ENCODE assay signal across 10 cellular contexts in genomic region chr5:159096555-159097460, GRCh38. TPM values are rescaled to one million over a fixed set of nuclear protein-coding genes. Genes with fewer than 3 reads are reported as not detected.
A peak's percentile ranks its signal among the peaks of the same experiment; 100 is the strongest.
DNase-seq lines count a peak whose midpoint lies in the region; ATAC-seq and TF ChIP-seq lines count a peak whose summit lies in the region.
"Had no signal": no experiment of that assay in that cellular context is flagged by ENCODE, and none has a peak within 500 bp of the region (broad histone marks: within the 10 kb centered on the region; RNA-seq: fewer than 3 reads in every experiment).

No MANE protein-coding gene starts in this region.

- in situ Hi-C loops in IMR-90 (cut with MboI; ENCODE audit: low sequenced_read_pairs) = no loop called here

- H3K36me3 Mint-ChIP-seq in effector memory CD8-positive, alpha-beta T cell (ENCODE audit: insufficient read depth) = peaks cover 22% of the 10 kb centered on the region

- peak overlapping the region; percentile 87 for H2AFZ ChIP-seq in IMR-90 (replicated peaks; ENCODE audit: low read length, poor library complexity)
- H2AFZ ChIP-seq in osteoblast (ENCODE audit: low read length) = peak overlapping the region; percentile 42

- peak overlapping the region; percentile 61; the same call in 1 of the 2 replicates for H3K23ac ChIP-seq in IMR-90 (ENCODE audit: low read depth, low read length)

- peak overlapping the region; percentile 40 for H3K4ac ChIP-seq in IMR-90 (ENCODE audit: low read depth, low read length)

- H3K36me3 ChIP-seq in BJ (ENCODE audit: control insufficient read depth, insufficient read depth, low read length) (no peaks in the 10 kb centered on the region), IMR-90 (ENCODE audit: control insufficient read depth, insufficient read depth, low read length) (no peaks in the 10 kb centered on the region), osteoblast (ENCODE audit: insufficient read depth, low read length) (peaks cover 12% of the 10 kb centered on the region), A673 (ENCODE audit: insufficient read depth, low read length, poor library complexity, severe bottlenecking) (no peaks in the 10 kb centered on the region)

- no peak for TF ChIP-seq POLR2A in IMR-90 (IDR thresholded peaks at IDR 0.05; ENCODE audit: low read depth, low read length)

- peaks cover 2% of the 10 kb centered on the region for H3K4me1 ChIP-seq in IMR-90 (ENCODE audit: control insufficient read depth, insufficient read depth, low read length)
- H3K4me1 ChIP-seq in osteoblast (ENCODE audit: insufficient read depth, low read length) = peaks cover 51% of the 10 kb centered on the region
- H3K4me1 ChIP-seq in A673 (ENCODE audit: insufficient read depth, low read length, poor library complexity, severe bottlenecking) = peaks cover 13% of the 10 kb centered on the region

- H3K18ac ChIP-seq in IMR-90 (ENCODE audit: low read depth, low read length) = no peak overlapping the region

- DNase-seq in BJ (ENCODE audit: low read depth) = no peak
- DNase-seq in IMR-90 = no peak
- no peak for DNase-seq in effector memory CD8-positive, alpha-beta T cell
- DNase-seq in osteoblast (ENCODE audit: insufficient read length, low spot score, missing footprints) = peak; percentile 82
- no peak for DNase-seq in GDM1 (lab: John Stamatoyannopoulos, UW)
- DNase-seq in NCI-H2196 treated with DMSO at 0.1 percent for 48 hours (lab: John Stamatoyannopoulos, UW; ENCODE audit: unreplicated experiment) = no peak
- no peak for DNase-seq in A673 (ENCODE audit: low spot score)
- DNase-seq in NCI-H128 (lab: John Stamatoyannopoulos, UW; ENCODE audit: unreplicated experiment) = no peak
- DNase-seq: activated CD4-positive, alpha-beta T cell treated with anti-CD3 and anti-CD28 coated beads, Interleukin-2, amount 50 U/mL, for 4 hours; NCI-H1694 treated with DMSO at 0.1 percent for 48 hours had no signal

- no peak overlapping the region for H3K14ac ChIP-seq in IMR-90 (replicated peaks; ENCODE audit: low read depth, low read length)

- H2BK15ac ChIP-seq in IMR-90 (ENCODE audit: low read depth, low read length) = no peak overlapping the region

- H3K4me3 ChIP-seq in BJ (ENCODE audit: low read depth, low read length) = peak overlapping the region; percentile 61
- H3K4me3 ChIP-seq in IMR-90 (ENCODE audit: insufficient read depth, low read depth, low read length) = no peak overlapping the region
- peak overlapping the region; percentile 99 for H3K4me3 ChIP-seq in osteoblast (ENCODE audit: insufficient read depth, low read length)
- no peak overlapping the region for H3K4me3 ChIP-seq in A673 (ENCODE audit: low read depth, low read length, poor library complexity, severe bottlenecking)

- H4K20me1 ChIP-seq in IMR-90 (ENCODE audit: insufficient read depth, low read length) (no peaks in the 10 kb centered on the region), osteoblast (ENCODE audit: insufficient read depth, low read length) (no peaks in the 10 kb centered on the region)

- H3K9me3 ChIP-seq in IMR-90 (ENCODE audit: control insufficient read depth, insufficient read depth, low read length) (no peaks in the 10 kb centered on the region), osteoblast (ENCODE audit: low read depth, low read length) (no peaks in the 10 kb centered on the region), A673 (ENCODE audit: low read depth, low read length, poor library complexity, severe bottlenecking) (no peaks in the 10 kb centered on the region)

- H2BK5ac ChIP-seq in IMR-90 (ENCODE audit: low read depth, low read length, poor library complexity, severe bottlenecking) = no peak overlapping the region

- CTCF ChIA-PET in BJ (lab: Yijun Ruan, JAX) = no interaction called here
- CTCF ChIA-PET in IMR-90 (lab: Yijun Ruan, JAX) = no interaction called here
- CTCF ChIA-PET in A673 (lab: Charles Lee) = no interaction called here

- intact Hi-C loops in IMR-90 (cut with micrococcal nuclease) = no loop called here
- intact Hi-C loops in A673 (cut with micrococcal nuclease; ENCODE audit: unreplicated experiment) = no loop called here

- peaks cover 45 to 77% of the 10 kb centered on the region in 2 donors for H3K27me3 Mint-ChIP-seq in effector memory CD8-positive, alpha-beta T cell

- H3K27ac Mint-ChIP-seq in effector memory CD8-positive, alpha-beta T cell = no peak overlapping the region

- peaks cover 80% of the 10 kb centered on the region for H3K79me2 ChIP-seq in osteoblast (ENCODE audit: insufficient read depth, low read length)

- no peak overlapping the region for H2AK5ac ChIP-seq in IMR-90 (ENCODE audit: low read depth, low read length)

- no peak overlapping the region for H4K5ac ChIP-seq in IMR-90 (ENCODE audit: low read depth, low read length)

- H4K91ac ChIP-seq in IMR-90 (ENCODE audit: insufficient read depth, low read depth, low read length) = no peak overlapping the region

- H2AK9ac ChIP-seq in IMR-90 (replicated peaks; ENCODE audit: low read depth, low read length, poor library complexity) = peak overlapping the region; percentile 45

- no peak overlapping the region for H4K8ac ChIP-seq in IMR-90 (ENCODE audit: low read depth in 2 of 2, low read length in 2 of 2)

- no peak for TF ChIP-seq CTCF in BJ (IDR thresholded peaks at IDR 0.05; ENCODE audit: insufficient read depth, low read depth, low read length)
- TF ChIP-seq CTCF in IMR-90 (conservative IDR thresholded peaks at IDR 0.05; ENCODE audit: low read depth, low read length) = no peak
- no peak for TF ChIP-seq CTCF in osteoblast (IDR thresholded peaks at IDR 0.05; ENCODE audit: extremely low read depth, low read depth, low read length)
- TF ChIP-seq CTCF in A673 (conservative IDR thresholded peaks at IDR 0.05; ENCODE audit: low read depth, low read length) = no peak

- H3K56ac ChIP-seq in IMR-90 (ENCODE audit: extremely low read depth, insufficient read depth, low read length) = no peak overlapping the region

- BruUV-seq in IMR-90 (replicated peaks; lab: Mats Ljungman, UMichigan) (no TSS peak), A673 (replicated peaks; lab: Mats Ljungman, UMichigan) (no TSS peak)

- WGBS in IMR-90 (ENCODE audit: extremely low coverage in 2 of 2, insufficient read length in 1 of 2), 2 experiments = 80% methylated on average over 1 of the region's 55 CpGs; no CpG with 5 or more reads in 1 of the 2 experiments

- peaks cover 23 to 29% of the 10 kb centered on the region in 2 donors for H3K4me1 Mint-ChIP-seq in effector memory CD8-positive, alpha-beta T cell (ENCODE audit: low read depth in 2 of 2)

- TF ChIP-seq RAD21 in IMR-90 (IDR thresholded peaks at IDR 0.05; ENCODE audit: low read length) = no peak

- H3K27me3 ChIP-seq in BJ (ENCODE audit: control insufficient read depth, insufficient read depth, low read length) = peaks cover 4% of the 10 kb centered on the region
- H3K27me3 ChIP-seq in IMR-90 (ENCODE audit: control insufficient read depth, insufficient read depth, low read length) = peaks cover 18% of the 10 kb centered on the region; the same call in 1 of the 2 replicates
- H3K27me3 ChIP-seq in osteoblast (ENCODE audit: insufficient read depth, low read length) = no peaks in the 10 kb centered on the region
- peaks cover 9% of the 10 kb centered on the region for H3K27me3 ChIP-seq in A673 (replicated peaks; ENCODE audit: insufficient read depth, low read depth, low read length, poor library complexity)

- H3K79me1 ChIP-seq in IMR-90 (ENCODE audit: low read depth in 1 of 2, low read length in 2 of 2) = peaks cover 0 to 3% of the 10 kb centered on the region in 2 experiments; a peak in 1 of 4 replicates

- H3K4me2 ChIP-seq in IMR-90 (ENCODE audit: low read depth, low read length) (no peak overlapping the region; the same call in 1 of the 2 replicates), osteoblast (ENCODE audit: insufficient read depth, low read length) (peak overlapping the region; percentile 99)

- no peak for ATAC-seq in IMR-90 (ENCODE audit: low read depth)
- no peak for ATAC-seq in effector memory CD8-positive, alpha-beta T cell (replicated peaks)

- dilution Hi-C loops in IMR-90 (cut with HindIII; ENCODE audit: low sequenced_read_pairs, unreplicated experiment) = no loop called here

- POLR2A ChIA-PET in BJ (lab: Charles Lee) = no interaction called here
- POLR2A ChIA-PET in IMR-90 (lab: Charles Lee; ENCODE audit: unreplicated experiment) = no interaction called here
- POLR2A ChIA-PET in A673 (lab: Charles Lee; ENCODE audit: low non-redundant PET) = no interaction called here

- H3K9me3 Mint-ChIP-seq in effector memory CD8-positive, alpha-beta T cell = no peaks in the 10 kb centered on the region

- no peak overlapping the region for H3K9ac ChIP-seq in IMR-90 (ENCODE audit: low read depth, low read length)

- H2BK20ac ChIP-seq in IMR-90 (ENCODE audit: low read depth, low read length) = no peak overlapping the region

- no peak overlapping the region for H2BK120ac ChIP-seq in IMR-90 (ENCODE audit: low read depth, low read length)

- peak overlapping the region; percentile 78 to 92 for H3K4me3 Mint-ChIP-seq in effector memory CD8-positive, alpha-beta T cell

- no peak overlapping the region for H3K27ac ChIP-seq in IMR-90 (ENCODE audit: insufficient read depth, low read length)
- peak overlapping the region; percentile 98 for H3K27ac ChIP-seq in osteoblast (ENCODE audit: low read depth, low read length)
- H3K27ac ChIP-seq in A673 (ENCODE audit: low read depth, low read length, poor library complexity, severe bottlenecking) = no peak overlapping the region

- no peaks in the 10 kb centered on the region for H3K9me1 ChIP-seq in IMR-90 (ENCODE audit: insufficient read depth, low read length)

TF ChIP-seq in IMR-90, 13 proteins besides CTCF, POLR2A, EP300 and RAD21:
- TF ChIP-seq RFX5 (IDR thresholded peaks at IDR 0.05; ENCODE audit: low read depth, low read length) (no peak), FOS (IDR thresholded peaks at IDR 0.05; ENCODE audit: low read depth, low read length) (no peak), CEBPB (IDR thresholded peaks at IDR 0.05; ENCODE audit: low read depth, low read length) (no peak), NFE2L2 (IDR thresholded peaks at IDR 0.05; ENCODE audit: low read depth, low read length) (no peak), BHLHE40 (IDR thresholded peaks at IDR 0.05; ENCODE audit: low read depth, low read length) (no peak), CHD1 (IDR thresholded peaks at IDR 0.05; ENCODE audit: low read depth, low read length) (no peak)

RNA-seq across cellular contexts. Expression of gene EBF1, which starts 2.9 kb away (rescaled TPM):
- polyA plus RNA-seq in BJ (2011; rRNA removed) (1.7 and 2.7 TPM in 2 replicates), IMR-90 (2012; rRNA removed) (0.89 and 1.1 TPM in 2 replicates)
- 4.1 and 5.5 TPM in 2 replicates for polyA minus RNA-seq in BJ (2011; rRNA and poly(A)+ RNA removed)
- total RNA-seq in IMR-90 (2012; rRNA removed) (0.56 and 0.90 TPM in 2 replicates), osteoblast (66.2 and 72.2 TPM in 2 replicates), A673 (2021) (1.7 and 1.9 TPM in 2 replicates)
- polyA plus RNA-seq in IMR-90 (2012; cell fraction: cytosol; rRNA removed) = 0.29 and 0.69 TPM in 2 replicates
- 1.7 TPM in 2 replicates for polyA plus RNA-seq in IMR-90 (2012; cell fraction: nucleus; rRNA removed; ENCODE audit: low replicate concordance)

Comparison
In these comparisons a context has a peak if more than half of its experiments do, and no peak if none do; other contexts are left out.
1. H3K4me3 ChIP-seq: peak in BJ (single experiment) and osteoblast (single experiment); none in IMR-90 (single experiment) and A673 (single experiment).
2. RNA of gene EBF1, which starts 2.9 kb away (total RNA-seq): 66.2 to 72.2 TPM in osteoblast; 1.7 to 1.9 TPM in A673 and 0.56 to 0.90 TPM in IMR-90; every median in the first group is over 10 times any median in the second.